1 cellular context compared by ENCODE assay signal in genomic region chr5:139262414-139263139, GRCh38.
TF ChIP-seq lines count a peak whose summit lies in the region.

No MANE protein-coding gene starts in this region.

TF ChIP-seq in HepG2, 621 proteins besides CTCF, POLR2A, EP300 and RAD21 (continued from another document and continues in another):
- TF ChIP-seq ZNF362 (CRISPR knock-in tag; IDR thresholded peaks at IDR 0.05; ENCODE audit: borderline replicate concordance) (peak; percentile 53; the same call in 1 of the 2 replicates), ARID2 (CRISPR knock-in tag; IDR thresholded peaks at IDR 0.05; ENCODE audit: borderline replicate concordance) (no peak), HMGXB4 (CRISPR knock-in tag; IDR thresholded peaks at IDR 0.05; ENCODE audit: borderline replicate concordance in 1 of 2, low read depth in 1 of 2) (peak; percentile 67 to 80), ZBTB33 (CRISPR knock-in tag; IDR thresholded peaks at IDR 0.05) (peak; percentile 53; the same call in 1 of the 2 replicates), CC2D1A (CRISPR knock-in tag; IDR thresholded peaks at IDR 0.05) (no peak), THAP11 (CRISPR knock-in tag; IDR thresholded peaks at IDR 0.05) (peak; percentile 53), ZMYM4 (CRISPR knock-in tag; IDR thresholded peaks at IDR 0.05) (peak; percentile 31; the same call in 1 of the 2 replicates), SOX6 (IDR thresholded peaks at IDR 0.05) (no peak), SOX6 (CRISPR knock-in tag; IDR thresholded peaks at IDR 0.05) (peak; percentile 43), FOSL2 (CRISPR knock-in tag; IDR thresholded peaks at IDR 0.05) (peak; percentile 53), ZMYM2 (CRISPR knock-in tag; IDR thresholded peaks at IDR 0.05) (no peak), SKI (IDR thresholded peaks at IDR 0.05; ENCODE audit: partially characterized antibody) (peak; percentile 26), SOX13 (IDR thresholded peaks at IDR 0.05) (no peak), SOX13 (CRISPR knock-in tag; conservative IDR thresholded peaks at IDR 0.05 in 1 of 2, IDR thresholded peaks at IDR 0.05 in 1 of 2) (no peak), ZNF768 (CRISPR knock-in tag; IDR thresholded peaks at IDR 0.05) (peak; percentile 47; the same call in 1 of the 2 replicates), ZNF331 (CRISPR knock-in tag; IDR thresholded peaks at IDR 0.05) (peak; percentile 81; the same call in 1 of the 2 replicates), ZBTB10 (CRISPR knock-in tag; IDR thresholded peaks at IDR 0.05; ENCODE audit: borderline replicate concordance) (no peak), HNF1B (CRISPR knock-in tag; IDR thresholded peaks at IDR 0.05) (0 out of 2 replicates have a peak, but pooled peaks have one; percentile 43), ZFP91 (CRISPR knock-in tag; IDR thresholded peaks at IDR 0.05; ENCODE audit: borderline replicate concordance) (no peak), KLF9 (CRISPR knock-in tag; IDR thresholded peaks at IDR 0.05; ENCODE audit: low read depth) (no peak), ZBTB25 (CRISPR knock-in tag; IDR thresholded peaks at IDR 0.05) (0 out of 2 replicates have a peak, but pooled peaks have one; percentile 19), ZGPAT (CRISPR knock-in tag; IDR thresholded peaks at IDR 0.05) (peak; percentile 65; the same call in 1 of the 2 replicates), TEF (CRISPR knock-in tag; IDR thresholded peaks at IDR 0.05) (no peak), ZNF605 (CRISPR knock-in tag; IDR thresholded peaks at IDR 0.05) (peak; percentile 53; the same call in 1 of the 2 replicates), POGK (CRISPR knock-in tag; conservative IDR thresholded peaks at IDR 0.05) (0 out of 2 replicates have a peak, but pooled peaks have one; percentile 43), ZNF350 (CRISPR knock-in tag; IDR thresholded peaks at IDR 0.05; ENCODE audit: borderline replicate concordance, low read depth) (0 out of 2 replicates have a peak, but pooled peaks have one; percentile 37), ERF (CRISPR knock-in tag; IDR thresholded peaks at IDR 0.05) (peak; percentile 32; the same call in 1 of the 2 replicates), TFDP2 (CRISPR knock-in tag; IDR thresholded peaks at IDR 0.05) (peak; percentile 34; the same call in 1 of the 2 replicates), ZNF557 (CRISPR knock-in tag; IDR thresholded peaks at IDR 0.05) (no peak), NR2F6 (IDR thresholded peaks at IDR 0.05) (no peak), NR2F6 (CRISPR knock-in tag; IDR thresholded peaks at IDR 0.05) (peak; percentile 53; the same call in 1 of the 2 replicates), STAG1 (CRISPR knock-in tag; IDR thresholded peaks at IDR 0.05) (peak; percentile 99), ZNF691 (CRISPR knock-in tag; IDR thresholded peaks at IDR 0.05; ENCODE audit: borderline replicate concordance, low read depth) (0 out of 2 replicates have a peak, but pooled peaks have one; percentile 24), KAT8 (CRISPR knock-in tag; IDR thresholded peaks at IDR 0.05) (peak; percentile 67), MIER2 (CRISPR knock-in tag; IDR thresholded peaks at IDR 0.05) (peak; percentile 45; the same call in 1 of the 2 replicates), REPIN1 (CRISPR knock-in tag; IDR thresholded peaks at IDR 0.05; ENCODE audit: borderline replicate concordance, low read depth) (peak; percentile 58; the same call in 1 of the 2 replicates), ZNF501 (CRISPR knock-in tag; IDR thresholded peaks at IDR 0.05) (0 out of 2 replicates have a peak, but pooled peaks have one; percentile 25), ZNF446 (CRISPR knock-in tag; IDR thresholded peaks at IDR 0.05) (no peak)
